9 cellular contexts compared by ENCODE assay signal in genomic region chr3:107660316-107660976, GRCh38.
DNase-seq lines count a peak whose midpoint lies in the region; ATAC-seq and TF ChIP-seq lines count a peak whose summit lies in the region.
"Had no signal": no experiment of that assay in that cellular context is flagged by ENCODE, and none has a peak within 500 bp of the region (broad histone marks: within the 10 kb centered on the region; RNA-seq: fewer than 3 reads in every experiment).

No MANE protein-coding gene starts in this region.

- H3K27me3 ChIP-seq in Loucy (ENCODE audit: insufficient read depth, low read length, poor library complexity, severe bottlenecking): no peaks in the 10 kb centered on the region

- H3K27me3 Mint-ChIP-seq in WTC11 (ENCODE audit: low read depth): no peaks in the 10 kb centered on the region
- H3K27me3 Mint-ChIP-seq in activated CD4-positive, alpha-beta memory T cell treated with anti-CD3 and anti-CD28 coated beads for 36 hours: no peaks in the 10 kb centered on the region

- peaks cover 41% of the 10 kb centered on the region for H3K4me1 Mint-ChIP-seq in WTC11
- H3K4me1 Mint-ChIP-seq in activated CD4-positive, alpha-beta memory T cell treated with anti-CD3 and anti-CD28 coated beads for 36 hours (ENCODE audit: low read depth): peaks cover 23% of the 10 kb centered on the region

- H3K9me3 Mint-ChIP-seq in WTC11: no peaks in the 10 kb centered on the region
- no peaks in the 10 kb centered on the region for H3K9me3 Mint-ChIP-seq in activated CD4-positive, alpha-beta memory T cell treated with anti-CD3 and anti-CD28 coated beads for 36 hours

- DNase-seq in Daoy (ENCODE audit: low read depth) (peak; percentile 30), WTC11 (ENCODE audit: low spot score) (no peak), left kidney (ENCODE audit: low read depth, low spot score) (peak; percentile 58), HPDE6-E6E7 (ENCODE audit: extremely low spot score) (no peak), GDM1 (lab: John Stamatoyannopoulos, UW) (no peak)
- DNase-seq in activated CD4-positive, alpha-beta memory T cell treated with anti-CD3 and anti-CD28 coated beads for 36 hours: no peak

- H3K9ac ChIP-seq in Loucy (ENCODE audit: low read depth, low read length, poor library complexity, severe bottlenecking): no peak overlapping the region

- no peaks in the 10 kb centered on the region for H3K9me3 ChIP-seq in Loucy (ENCODE audit: insufficient read depth, low read depth, low read length)

- no peaks in the 10 kb centered on the region for H3K36me3 Mint-ChIP-seq in WTC11
- H3K36me3 Mint-ChIP-seq in activated CD4-positive, alpha-beta memory T cell treated with anti-CD3 and anti-CD28 coated beads for 36 hours: no peaks in the 10 kb centered on the region

- H3F3A ChIP-seq in Loucy (ENCODE audit: low read depth): no peaks in the 10 kb centered on the region

- H3K4me3 Mint-ChIP-seq in WTC11: no peak overlapping the region
- H3K4me3 Mint-ChIP-seq in activated CD4-positive, alpha-beta memory T cell treated with anti-CD3 and anti-CD28 coated beads for 36 hours: no peak overlapping the region

- H3K9me2 ChIP-seq in Loucy (replicated peaks; ENCODE audit: low read depth, low read length): no peaks in the 10 kb centered on the region

- H3K36me3 ChIP-seq in Loucy (ENCODE audit: insufficient read depth, low read length): peaks cover 5% of the 10 kb centered on the region; the same call in 1 of the 2 replicates

- peaks cover 16% of the 10 kb centered on the region for H4K20me1 ChIP-seq in Loucy (ENCODE audit: insufficient read depth, low read length, poor library complexity, severe bottlenecking)

- no peak overlapping the region for H3K27ac Mint-ChIP-seq in WTC11
- H3K27ac Mint-ChIP-seq in activated CD4-positive, alpha-beta memory T cell treated with anti-CD3 and anti-CD28 coated beads for 36 hours: no peak overlapping the region

- H3K4me2 ChIP-seq in Loucy (ENCODE audit: low read depth, low read length, poor library complexity, severe bottlenecking): no peak overlapping the region

- H3K4me3 ChIP-seq in Loucy (ENCODE audit: low read length, poor library complexity, severe bottlenecking): no peak overlapping the region
- H3K4me3 ChIP-seq: SK-N-MC had no signal

- peaks cover 10% of the 10 kb centered on the region; the same call in 1 of the 2 replicates for H3K79me2 ChIP-seq in Loucy (ENCODE audit: insufficient read depth, low read length)

- intact Hi-C loops in activated CD4-positive, alpha-beta memory T cell treated with anti-CD3 and anti-CD28 coated beads for 36 hours (cut with micrococcal nuclease): loop anchor here (5.0 kb wide), 2 partner anchors 138 to 187 kb away; partner anchors contain the start of gene BBX

- no peak overlapping the region for H2AFZ ChIP-seq in Loucy (ENCODE audit: low read length)

- CTCF ChIA-PET in WTC11 (lab: Charles Lee): interaction anchor here (0.6 to 3.3 kb wide), 36 partner anchors 8 to 1711 kb away, joined by 3 to 50 read pairs (median 4); no protein-coding TSS in a partner anchor
- CTCF ChIA-PET in activated CD4-positive, alpha-beta memory T cell treated with anti-CD3 and anti-CD28 coated beads for 36 hours (lab: Charles Lee): interaction anchor here (0.6 to 4.4 kb wide), 19 partner anchors 10 to 818 kb away, joined by 3 to 40 read pairs (median 5); no protein-coding TSS in a partner anchor

- peak; percentile 87 for TF ChIP-seq CTCF in Loucy (conservative IDR thresholded peaks at IDR 0.05; ENCODE audit: low read length)
- peak; percentile 21; the same call in 1 of the 2 replicates for TF ChIP-seq CTCF in WTC11 (IDR thresholded peaks at IDR 0.05)

- POLR2A ChIA-PET in WTC11 (lab: Charles Lee): interaction anchor here (0.6 to 1.0 kb wide), 3 partner anchors 8 to 91 kb away, joined by 3 to 5 read pairs (median 4); no protein-coding TSS in a partner anchor
- POLR2A ChIA-PET in activated CD4-positive, alpha-beta memory T cell treated with anti-CD3 and anti-CD28 coated beads for 36 hours (lab: Charles Lee): no interaction called here

- H3K4me1 ChIP-seq in Loucy (ENCODE audit: insufficient read depth, low read length, poor library complexity, severe bottlenecking): no peaks in the 10 kb centered on the region

- ATAC-seq in WTC11: no peak
- ATAC-seq in HG03108 (IDR thresholded peaks at IDR 0.05; ENCODE audit: unreplicated experiment): no peak

TF ChIP-seq in WTC11, 78 proteins besides CTCF, POLR2A, EP300 and RAD21:
- TF ChIP-seq ZNF416 (CRISPR knock-in tag; IDR thresholded peaks at IDR 0.05): no peak
- no peak for TF ChIP-seq CBFB (CRISPR knock-in tag; IDR thresholded peaks at IDR 0.05; ENCODE audit: low read depth)
- TF ChIP-seq ZNF232 (CRISPR knock-in tag; IDR thresholded peaks at IDR 0.05): no peak
- TF ChIP-seq ZBTB21 (CRISPR knock-in tag; IDR thresholded peaks at IDR 0.05; ENCODE audit: borderline replicate concordance): no peak
- TF ChIP-seq ZSCAN18 (CRISPR knock-in tag; IDR thresholded peaks at IDR 0.05): no peak
TF ChIP-seq in WTC11: peak in this region for 0.

Comparison
In these comparisons a context has a peak if more than half of its experiments do, and no peak if none do; other contexts are left out.
1. DNase-seq: peak in Daoy (single experiment) and left kidney (single experiment); none in WTC11 (single experiment), HPDE6-E6E7 (single experiment), activated CD4-positive, alpha-beta memory T cell treated with anti-CD3 and anti-CD28 coated beads for 36 hours (single experiment) and GDM1 (single experiment).